Comparison of ENCODE assay signal across 1 cellular context in genomic region chr17:72666519-72666874, GRCh38.
TF ChIP-seq lines count a peak whose summit lies in the region.

No MANE protein-coding gene starts in this region.

TF ChIP-seq in HepG2, 621 proteins besides CTCF, POLR2A, EP300 and RAD21 (continued from another document and continues in another):
- TF ChIP-seq ZFP36L2 (CRISPR knock-in tag; IDR thresholded peaks at IDR 0.05): no peak
- TF ChIP-seq ZNF720 (CRISPR knock-in tag; IDR thresholded peaks at IDR 0.05): no peak
- TF ChIP-seq ZBTB49 (CRISPR knock-in tag; IDR thresholded peaks at IDR 0.05; ENCODE audit: borderline replicate concordance): no peak
- no peak for TF ChIP-seq ZNF234 (CRISPR knock-in tag; conservative IDR thresholded peaks at IDR 0.05)
- no peak for TF ChIP-seq ZNF530 (CRISPR knock-in tag; IDR thresholded peaks at IDR 0.05; ENCODE audit: low read depth)
- no peak for TF ChIP-seq ATF4 (CRISPR knock-in tag; IDR thresholded peaks at IDR 0.05)
- TF ChIP-seq STAT6 (CRISPR knock-in tag; IDR thresholded peaks at IDR 0.05; ENCODE audit: borderline replicate concordance): no peak
- no peak for TF ChIP-seq DDIT3 (CRISPR knock-in tag; IDR thresholded peaks at IDR 0.05)
- TF ChIP-seq CENPT (CRISPR knock-in tag; IDR thresholded peaks at IDR 0.05; ENCODE audit: low read depth): no peak
- TF ChIP-seq ZFP90 (CRISPR knock-in tag; IDR thresholded peaks at IDR 0.05; ENCODE audit: borderline replicate concordance): no peak
- TF ChIP-seq NKX3-1 (CRISPR knock-in tag; IDR thresholded peaks at IDR 0.05): no peak
- no peak for TF ChIP-seq ZBTB42 (CRISPR knock-in tag; IDR thresholded peaks at IDR 0.05)
- TF ChIP-seq NFRKB (IDR thresholded peaks at IDR 0.05): no peak
- TF ChIP-seq SCMH1 (CRISPR knock-in tag; IDR thresholded peaks at IDR 0.05; ENCODE audit: borderline replicate concordance): no peak
- no peak for TF ChIP-seq ELF4 (CRISPR knock-in tag; IDR thresholded peaks at IDR 0.05; ENCODE audit: borderline replicate concordance)
- no peak for TF ChIP-seq AFF4 (CRISPR knock-in tag; IDR thresholded peaks at IDR 0.05)
- no peak for TF ChIP-seq ZNF891 (CRISPR knock-in tag; IDR thresholded peaks at IDR 0.05)
- TF ChIP-seq ZMYM3 (CRISPR knock-in tag; IDR thresholded peaks at IDR 0.05): no peak
- TF ChIP-seq CREB1 (IDR thresholded peaks at IDR 0.05): no peak
- no peak for TF ChIP-seq CREB1 (CRISPR knock-in tag; IDR thresholded peaks at IDR 0.05)
- peak; percentile 19; the same call in 1 of the 2 replicates for TF ChIP-seq FOXK1 (CRISPR knock-in tag; IDR thresholded peaks at IDR 0.05; ENCODE audit: borderline replicate concordance, low read depth)
- TF ChIP-seq, protein P1, sequence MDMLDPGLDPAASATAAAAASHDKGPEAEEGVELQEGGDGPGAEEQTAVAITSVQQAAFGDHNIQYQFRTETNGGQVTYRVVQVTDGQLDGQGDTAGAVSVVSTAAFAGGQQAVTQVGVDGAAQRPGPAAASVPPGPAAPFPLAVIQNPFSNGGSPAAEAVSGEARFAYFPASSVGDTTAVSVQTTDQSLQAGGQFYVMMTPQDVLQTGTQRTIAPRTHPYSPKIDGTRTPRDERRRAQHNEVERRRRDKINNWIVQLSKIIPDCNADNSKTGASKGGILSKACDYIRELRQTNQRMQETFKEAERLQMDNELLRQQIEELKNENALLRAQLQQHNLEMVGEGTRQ (IDR thresholded peaks at IDR 0.05; ENCODE audit: low read depth, low read length): no peak
- TF ChIP-seq, protein P1 (CRISPR knock-in tag; IDR thresholded peaks at IDR 0.05; ENCODE audit: borderline replicate concordance): no peak
- TF ChIP-seq SOX6 (IDR thresholded peaks at IDR 0.05): no peak
- peak; percentile 46; the same call in 1 of the 2 replicates for TF ChIP-seq SOX6 (CRISPR knock-in tag; IDR thresholded peaks at IDR 0.05)
- TF ChIP-seq REL (CRISPR knock-in tag; conservative IDR thresholded peaks at IDR 0.05): no peak
- TF ChIP-seq TMF1 (CRISPR knock-in tag; IDR thresholded peaks at IDR 0.05; ENCODE audit: low read depth): no peak
- no peak for TF ChIP-seq GABPA (IDR thresholded peaks at IDR 0.05; ENCODE audit: low read depth, low read length)
- TF ChIP-seq GABPA (CRISPR knock-in tag; IDR thresholded peaks at IDR 0.05; ENCODE audit: low read depth): no peak
- TF ChIP-seq ELF1 (CRISPR knock-in tag; IDR thresholded peaks at IDR 0.05): no peak
- TF ChIP-seq, protein P2, sequence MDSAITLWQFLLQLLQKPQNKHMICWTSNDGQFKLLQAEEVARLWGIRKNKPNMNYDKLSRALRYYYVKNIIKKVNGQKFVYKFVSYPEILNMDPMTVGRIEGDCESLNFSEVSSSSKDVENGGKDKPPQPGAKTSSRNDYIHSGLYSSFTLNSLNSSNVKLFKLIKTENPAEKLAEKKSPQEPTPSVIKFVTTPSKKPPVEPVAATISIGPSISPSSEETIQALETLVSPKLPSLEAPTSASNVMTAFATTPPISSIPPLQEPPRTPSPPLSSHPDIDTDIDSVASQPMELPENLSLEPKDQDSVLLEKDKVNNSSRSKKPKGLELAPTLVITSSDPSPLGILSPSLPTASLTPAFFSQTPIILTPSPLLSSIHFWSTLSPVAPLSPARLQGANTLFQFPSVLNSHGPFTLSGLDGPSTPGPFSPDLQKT (CRISPR knock-in tag; IDR thresholded peaks at IDR 0.05; ENCODE audit: borderline replicate concordance): no peak
- TF ChIP-seq ZNF605 (CRISPR knock-in tag; IDR thresholded peaks at IDR 0.05): no peak
- TF ChIP-seq, protein P3, sequence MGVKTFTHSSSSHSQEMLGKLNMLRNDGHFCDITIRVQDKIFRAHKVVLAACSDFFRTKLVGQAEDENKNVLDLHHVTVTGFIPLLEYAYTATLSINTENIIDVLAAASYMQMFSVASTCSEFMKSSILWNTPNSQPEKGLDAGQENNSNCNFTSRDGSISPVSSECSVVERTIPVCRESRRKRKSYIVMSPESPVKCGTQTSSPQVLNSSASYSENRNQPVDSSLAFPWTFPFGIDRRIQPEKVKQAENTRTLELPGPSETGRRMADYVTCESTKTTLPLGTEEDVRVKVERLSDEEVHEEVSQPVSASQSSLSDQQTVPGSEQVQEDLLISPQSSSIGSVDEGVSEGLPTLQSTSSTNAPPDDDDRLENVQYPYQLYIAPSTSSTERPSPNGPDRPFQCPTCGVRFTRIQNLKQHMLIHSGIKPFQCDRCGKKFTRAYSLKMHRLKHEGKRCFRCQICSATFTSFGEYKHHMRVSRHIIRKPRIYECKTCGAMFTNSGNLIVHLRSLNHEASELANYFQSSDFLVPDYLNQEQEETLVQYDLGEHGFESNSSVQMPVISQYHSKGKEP (CRISPR knock-in tag; IDR thresholded peaks at IDR 0.05): no peak
- no peak for TF ChIP-seq AHR (CRISPR knock-in tag; IDR thresholded peaks at IDR 0.05)
- TF ChIP-seq TBP (CRISPR knock-in tag; IDR thresholded peaks at IDR 0.05): no peak
- TF ChIP-seq TBX2 (CRISPR knock-in tag; IDR thresholded peaks at IDR 0.05; ENCODE audit: borderline replicate concordance): peak; percentile 57
- no peak for TF ChIP-seq MED8 (CRISPR knock-in tag; IDR thresholded peaks at IDR 0.05; ENCODE audit: insufficient replicate concordance)
- TF ChIP-seq JUND (CRISPR knock-in tag; IDR thresholded peaks at IDR 0.05): no peak
- no peak for TF ChIP-seq ZNF678 (CRISPR knock-in tag; IDR thresholded peaks at IDR 0.05)
- no peak for TF ChIP-seq ZNF20 (CRISPR knock-in tag; IDR thresholded peaks at IDR 0.05)
- no peak for TF ChIP-seq SOX13 (IDR thresholded peaks at IDR 0.05)
- no peak; a peak in 1 of 4 replicates for TF ChIP-seq SOX13 (CRISPR knock-in tag; conservative IDR thresholded peaks at IDR 0.05 in 1 of 2, IDR thresholded peaks at IDR 0.05 in 1 of 2)
- TF ChIP-seq ZNF34 (CRISPR knock-in tag; IDR thresholded peaks at IDR 0.05; ENCODE audit: borderline replicate concordance): no peak
- no peak for TF ChIP-seq HIVEP1 (CRISPR knock-in tag; IDR thresholded peaks at IDR 0.05)
- TF ChIP-seq ZNF460 (CRISPR knock-in tag; IDR thresholded peaks at IDR 0.05; ENCODE audit: borderline replicate concordance): no peak
- TF ChIP-seq, protein P4, sequence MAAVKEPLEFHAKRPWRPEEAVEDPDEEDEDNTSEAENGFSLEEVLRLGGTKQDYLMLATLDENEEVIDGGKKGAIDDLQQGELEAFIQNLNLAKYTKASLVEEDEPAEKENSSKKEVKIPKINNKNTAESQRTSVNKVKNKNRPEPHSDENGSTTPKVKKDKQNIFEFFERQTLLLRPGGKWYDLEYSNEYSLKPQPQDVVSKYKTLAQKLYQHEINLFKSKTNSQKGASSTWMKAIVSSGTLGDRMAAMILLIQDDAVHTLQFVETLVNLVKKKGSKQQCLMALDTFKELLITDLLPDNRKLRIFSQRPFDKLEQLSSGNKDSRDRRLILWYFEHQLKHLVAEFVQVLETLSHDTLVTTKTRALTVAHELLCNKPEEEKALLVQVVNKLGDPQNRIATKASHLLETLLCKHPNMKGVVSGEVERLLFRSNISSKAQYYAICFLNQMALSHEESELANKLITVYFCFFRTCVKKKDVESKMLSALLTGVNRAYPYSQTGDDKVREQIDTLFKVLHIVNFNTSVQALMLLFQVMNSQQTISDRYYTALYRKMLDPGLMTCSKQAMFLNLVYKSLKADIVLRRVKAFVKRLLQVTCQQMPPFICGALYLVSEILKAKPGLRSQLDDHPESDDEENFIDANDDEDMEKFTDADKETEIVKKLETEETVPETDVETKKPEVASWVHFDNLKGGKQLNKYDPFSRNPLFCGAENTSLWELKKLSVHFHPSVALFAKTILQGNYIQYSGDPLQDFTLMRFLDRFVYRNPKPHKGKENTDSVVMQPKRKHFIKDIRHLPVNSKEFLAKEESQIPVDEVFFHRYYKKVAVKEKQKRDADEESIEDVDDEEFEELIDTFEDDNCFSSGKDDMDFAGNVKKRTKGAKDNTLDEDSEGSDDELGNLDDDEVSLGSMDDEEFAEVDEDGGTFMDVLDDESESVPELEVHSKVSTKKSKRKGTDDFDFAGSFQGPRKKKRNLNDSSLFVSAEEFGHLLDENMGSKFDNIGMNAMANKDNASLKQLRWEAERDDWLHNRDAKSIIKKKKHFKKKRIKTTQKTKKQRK (IDR thresholded peaks at IDR 0.05; ENCODE audit: low read length): no peak
